Comparison of ENCODE assay signal across 9 cellular contexts in the genomic region with DNA sequence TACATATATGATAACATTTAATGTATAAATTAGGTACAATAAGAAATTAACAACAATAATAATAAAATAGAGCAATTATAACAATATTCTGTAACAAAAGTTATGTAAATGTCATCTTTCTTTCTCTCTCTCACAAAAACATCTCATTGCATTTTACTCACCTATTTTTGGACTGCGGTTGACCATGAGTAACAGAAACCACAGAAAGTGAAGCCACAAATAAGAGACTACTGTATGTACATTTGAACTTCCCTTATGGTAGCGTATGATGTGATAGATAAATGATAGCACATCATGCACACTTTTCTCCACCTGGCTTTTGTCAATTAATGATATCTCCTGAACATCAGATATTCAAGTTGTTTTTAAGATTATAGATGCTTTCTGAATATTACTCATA.
DNase-seq lines count a peak whose midpoint lies in the region; ATAC-seq and TF ChIP-seq lines count a peak whose summit lies in the region.
"Had no signal": no experiment of that assay in that cellular context is flagged by ENCODE, and none has a peak within 500 bp of the region (broad histone marks: within the 10 kb centered on the region; RNA-seq: fewer than 3 reads in every experiment).

No MANE protein-coding gene starts in this region.

- WGBS in suprapubic skin: 78% methylated on average over 2 of the region's 2 CpGs

- peaks cover 6% of the 10 kb centered on the region for H3K4me1 Mint-ChIP-seq in T-helper 2 cell treated with Interferon-gamma antibody and Interleukin-4, amounts not matched to agents 5 μg/mL and 100 μg/mL, for 36 hours (ENCODE audit: low read depth)

- H3K36me3 ChIP-seq in suprapubic skin: no peaks in the 10 kb centered on the region

- no peaks in the 10 kb centered on the region for H3K9me3 Mint-ChIP-seq in T-helper 2 cell treated with Interferon-gamma antibody and Interleukin-4, amounts not matched to agents 5 μg/mL and 100 μg/mL, for 36 hours

- H3K4me3 Mint-ChIP-seq in T-helper 2 cell treated with Interferon-gamma antibody and Interleukin-4, amounts not matched to agents 5 μg/mL and 100 μg/mL, for 36 hours: peak overlapping the region; percentile 30

- no peak for TF ChIP-seq CTCF in suprapubic skin (IDR thresholded peaks at IDR 0.05)

- H3K27ac Mint-ChIP-seq in T-helper 2 cell treated with Interferon-gamma antibody and Interleukin-4, amounts not matched to agents 5 μg/mL and 100 μg/mL, for 36 hours: no peak overlapping the region

- no peaks in the 10 kb centered on the region for H3K4me1 ChIP-seq in suprapubic skin

- no peak overlapping the region for H3K27ac ChIP-seq in suprapubic skin

- H3K9me3 ChIP-seq in suprapubic skin: no peaks in the 10 kb centered on the region

- peaks cover 26% of the 10 kb centered on the region for H3K27me3 Mint-ChIP-seq in T-helper 2 cell treated with Interferon-gamma antibody and Interleukin-4, amounts not matched to agents 5 μg/mL and 100 μg/mL, for 36 hours (ENCODE audit: low read depth)

- no peak overlapping the region for H3K4me3 ChIP-seq in suprapubic skin

- H3K27me3 ChIP-seq in suprapubic skin: no peaks in the 10 kb centered on the region

- DNase-seq in GDM1 (lab: John Stamatoyannopoulos, UW) (peak; percentile 26), NK-92 (lab: John Stamatoyannopoulos, UW; ENCODE audit: unreplicated experiment) (no peak), suprapubic skin (ENCODE audit: low spot score in 2 of 2) (no peak), NCI-H1417 (lab: John Stamatoyannopoulos, UW) (no peak), AG20443 (ENCODE audit: low spot score) (no peak)
- peak; percentile 33 for DNase-seq in T-helper 2 cell treated with Interferon-gamma antibody and Interleukin-4, amounts not matched to agents 5 μg/mL and 100 μg/mL, for 36 hours (ENCODE audit: low spot score)
- DNase-seq: SHP77 had no signal

- TF ChIP-seq POLR2A in suprapubic skin (IDR thresholded peaks at IDR 0.05): no peak

- no peaks in the 10 kb centered on the region for H3K36me3 Mint-ChIP-seq in T-helper 2 cell treated with Interferon-gamma antibody and Interleukin-4, amounts not matched to agents 5 μg/mL and 100 μg/mL, for 36 hours (ENCODE audit: low read depth)

- no peak for TF ChIP-seq EP300 in suprapubic skin (IDR thresholded peaks at IDR 0.05)

- ATAC-seq in GM19438 (IDR thresholded peaks at IDR 0.05; ENCODE audit: low read depth, unreplicated experiment) (peak; percentile 98), HG03159 (IDR thresholded peaks at IDR 0.05; ENCODE audit: unreplicated experiment) (peak; percentile 100)

Comparison
In these comparisons a context has a peak if more than half of its experiments do, and no peak if none do; other contexts are left out.
1. DNase-seq: peak in GDM1 (single experiment) and T-helper 2 cell treated with Interferon-gamma antibody and Interleukin-4, amounts not matched to agents 5 μg/mL and 100 μg/mL, for 36 hours (single experiment); none in NK-92 (single experiment), suprapubic skin (0 of 2), NCI-H1417 (0 of 3) and AG20443 (single experiment).